ENCODE assay signal across 1 cellular context in genomic region chr6:42313038-42313437, GRCh38.
TF ChIP-seq lines count a peak whose summit lies in the region.

No MANE protein-coding gene starts in this region.

TF ChIP-seq in A549, 52 proteins besides CTCF, POLR2A, EP300 and RAD21 (continued from another document):
- TF ChIP-seq FOSL2 (IDR thresholded peaks at IDR 0.05) (no peak), FOSL2 (CRISPR knock-in tag; IDR thresholded peaks at IDR 0.05) (no peak), FOXS1 (CRISPR knock-in tag; IDR thresholded peaks at IDR 0.05) (no peak), NPAS2 (CRISPR knock-in tag; IDR thresholded peaks at IDR 0.05; ENCODE audit: borderline replicate concordance) (no peak), SMC3 (IDR thresholded peaks at IDR 0.05) (no peak), MYC (IDR thresholded peaks at IDR 0.05; ENCODE audit: borderline replicate concordance, low read length) (no peak), MAFK (IDR thresholded peaks at IDR 0.05; ENCODE audit: partially characterized antibody) (no peak)
